ENCODE assay signal across 10 cellular contexts in the genomic region with DNA sequence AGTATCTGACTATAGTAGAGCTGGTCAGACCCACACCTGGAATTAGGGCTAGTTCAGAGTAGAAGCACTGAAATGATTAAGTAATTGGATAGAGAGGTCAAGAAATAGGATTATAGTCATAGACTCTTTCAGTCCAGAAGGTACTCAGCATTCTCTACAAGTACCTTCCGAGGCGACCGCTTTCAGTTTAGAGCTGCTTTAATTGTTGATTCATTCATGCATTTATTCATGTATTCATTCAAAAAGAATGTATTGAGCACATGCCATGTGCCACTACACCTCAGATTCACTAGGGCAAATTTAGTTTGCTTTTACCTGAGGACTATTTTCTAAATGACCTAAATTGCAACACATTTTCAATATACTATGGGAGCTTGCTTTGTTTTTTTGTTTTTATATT. TPM values are rescaled to one million over a fixed set of nuclear protein-coding genes. Genes with fewer than 3 reads are reported as not detected.
DNase-seq lines count a peak whose midpoint lies in the region; ATAC-seq and TF ChIP-seq lines count a peak whose summit lies in the region.
"Had no signal": no experiment of that assay in that cellular context is flagged by ENCODE, and none has a peak within 500 bp of the region (broad histone marks: within the 10 kb centered on the region; RNA-seq: fewer than 3 reads in every experiment).

No MANE protein-coding gene starts in this region.

- no peak for TF ChIP-seq POLR2A in lower leg skin (IDR thresholded peaks at IDR 0.05)

- TF ChIP-seq CTCF in epithelial cell of proximal tubule (conservative IDR thresholded peaks at IDR 0.05; ENCODE audit: low read depth, low read length) (no peak), lower leg skin (IDR thresholded peaks at IDR 0.05) (no peak)

- WGBS in lower leg skin, 2 donors: 67 to 71% methylated on average over 3 of the region's 3 CpGs

- ATAC-seq in GM21447 (IDR thresholded peaks at IDR 0.05; ENCODE audit: unreplicated experiment) (peak; percentile 18), HG02571 (IDR thresholded peaks at IDR 0.05; ENCODE audit: unreplicated experiment) (no peak)

- intact Hi-C loops in lower leg skin (cut with DNase I; ENCODE audit: low total_unique reads): no loop called here

- H3K4me3 ChIP-seq in epithelial cell of proximal tubule (ENCODE audit: low read depth, low read length) (peak overlapping the region; percentile 40), lower leg skin (ENCODE audit: low read depth, poor library complexity, severe bottlenecking) (no peak overlapping the region)

- peak; percentile 91 for DNase-seq in ACHN
- peak; percentile 63 for DNase-seq in NCI-H226
- peak; percentile 74 for DNase-seq in epithelial cell of proximal tubule (ENCODE audit: low read depth)
- DNase-seq in lower leg skin (ENCODE audit: low spot score in 2 of 2): no peak
- no peak for DNase-seq in T-helper 9 cell
- DNase-seq in activated CD4-positive, alpha-beta T cell treated with anti-CD3 and anti-CD28 coated beads for 1 hour: no peak
- DNase-seq: aorta, SHP77 treated with DMSO at 0.1 percent for 48 hours had no signal

- in situ Hi-C loops in ACHN (cut with HindIII; ENCODE audit: low pct_ligation_motif_present, low pct_unique_long_range_greater_than_20kb, low sequenced_read_pairs): no loop called here

RNA-seq across cellular contexts. Expression of gene CRIM1, which starts 48.7 kb away (rescaled TPM):
- 123 and 143 TPM in 2 replicates for total RNA-seq in epithelial cell of proximal tubule
- total RNA-seq in lower leg skin: 100 to 1,000 TPM in 3 of 4 donors, 10 to 100 TPM in 1; 71.7 to 132 (median 118) TPM

Comparison
In these comparisons a context has a peak if more than half of its experiments do, and no peak if none do; other contexts are left out.
1. DNase-seq: peak in ACHN (single experiment), NCI-H226 (single experiment) and epithelial cell of proximal tubule (single experiment); none in lower leg skin (0 of 2), T-helper 9 cell (single experiment) and activated CD4-positive, alpha-beta T cell treated with anti-CD3 and anti-CD28 coated beads for 1 hour (single experiment).